In genomic region chr7:20786779-20787651, GRCh38 we compare ENCODE assay signal across 8 cellular contexts. TPM values are rescaled to one million over a fixed set of nuclear protein-coding genes. Genes with fewer than 3 reads are reported as not detected.
DNase-seq lines count a peak whose midpoint lies in the region; ATAC-seq and TF ChIP-seq lines count a peak whose summit lies in the region.

SP8 (minus strand) TSS chr7:20786886; CDS start chr7:20786798, 88 bp downstream.

- no TSS peak for BruUV-seq in HCT116 (replicated peaks; lab: Mats Ljungman, UMichigan)
- BruUV-seq in PC-3 (replicated peaks; lab: Mats Ljungman, UMichigan), result no TSS peak

- H3K27ac ChIP-seq in HCT116 (ENCODE audit: low read depth, low read length) (no peak within 1 kb of the TSS), PC-3 (ENCODE audit: low read length) (no peak within 1 kb of the TSS), colonic mucosa (no peak within 1 kb of the TSS), mucosa of rectum (ENCODE audit: low read depth in 2 of 2, low read length in 2 of 2) (no peak within 1 kb of the TSS)

- TF ChIP-seq RAD21 in HCT116 (IDR thresholded peaks at IDR 0.05; ENCODE audit: low read depth), result no peak

- peaks cover 2 to 12% of the 10 kb centered on the region in 2 experiments; a peak in 1 of 4 replicates for H3K4me1 ChIP-seq in HCT116 (ENCODE audit: control insufficient read depth in 1 of 2, insufficient read depth in 2 of 2, low read length in 2 of 2)
- H3K4me1 ChIP-seq in PC-3 (ENCODE audit: insufficient read depth, low read length), result no peaks in the 10 kb centered on the region
- peaks cover 16% of the 10 kb centered on the region for H3K4me1 ChIP-seq in colonic mucosa
- peaks cover 5 to 6% of the 10 kb centered on the region in 2 donors for H3K4me1 ChIP-seq in mucosa of rectum (ENCODE audit: control insufficient read depth in 2 of 2, insufficient read depth in 2 of 2, low read length in 2 of 2)

- peak; percentile 12 for TF ChIP-seq POLR2A in HCT116 (IDR thresholded peaks at IDR 0.05; ENCODE audit: borderline replicate concordance, extremely low read depth, insufficient read depth, insufficient read length)

- RAD21 ChIA-PET in HCT116 (lab: Charles Lee; ENCODE audit: low non-redundant PET in 1 of 2, low total read pairs in 2 of 2, uncharacterized antibody in 2 of 2, unreplicated experiment in 2 of 2), result no interaction called here

- H3K9me3 ChIP-seq in HCT116 (ENCODE audit: control insufficient read depth in 1 of 2, insufficient read depth in 1 of 2, low read depth in 1 of 2, low read length in 2 of 2) (no peaks in the 10 kb centered on the region), PC-3 (ENCODE audit: low read length) (no peaks in the 10 kb centered on the region), colonic mucosa (no peaks in the 10 kb centered on the region), mucosa of rectum (ENCODE audit: control insufficient read depth in 2 of 2, low read length in 2 of 2) (no peaks in the 10 kb centered on the region)

- H2AFZ ChIP-seq in HCT116 (ENCODE audit: low read depth, low read length, poor library complexity, severe bottlenecking) (peak within 1 kb of the TSS; percentile 84), PC-3 (ENCODE audit: low read length) (peak within 1 kb of the TSS; percentile 14; the same call in 1 of the 2 replicates)

- no peaks in the 10 kb centered on the region for H3K9me2 ChIP-seq in HCT116 (ENCODE audit: insufficient read depth)
- H3K9me2 ChIP-seq in PC-3 (replicated peaks; ENCODE audit: low read length), result no peaks in the 10 kb centered on the region

- peaks cover 53% of the 10 kb centered on the region for H3K27me3 ChIP-seq in BJ (ENCODE audit: control insufficient read depth, insufficient read depth, low read length)
- 0 out of 2 replicates have a peak, but pooled peaks cover 12% of the 10 kb centered on the region for H3K27me3 ChIP-seq in HCT116 (ENCODE audit: insufficient read depth, low read length)
- peaks cover 98% of the 10 kb centered on the region for H3K27me3 ChIP-seq in PC-3 (ENCODE audit: low read length)
- H3K27me3 ChIP-seq in colonic mucosa, result peaks cover 95% of the 10 kb centered on the region
- H3K27me3 ChIP-seq in mucosa of rectum (ENCODE audit: control insufficient read depth in 2 of 2, insufficient read depth in 2 of 2, low read length in 2 of 2), result peaks cover 66 to 84% of the 10 kb centered on the region in 2 donors

- DNase-seq in BJ (ENCODE audit: low read depth) (no peak), HCT116 (ENCODE audit: low read depth, low spot score) (no peak), PC-3 (no peak), colonic mucosa (peak; percentile 60), SIG-M5 (lab: John Stamatoyannopoulos, UW) (no peak), GM19238 (ENCODE audit: insufficient read length, low spot score) (no peak), omental fat pad (ENCODE audit: low spot score) (no peak)

- CTCF ChIA-PET in BJ (lab: Yijun Ruan, JAX), result no interaction called here
- CTCF ChIA-PET in HCT116 (lab: Charles Lee), result no interaction called here
- CTCF ChIA-PET in PC-3 (lab: Charles Lee), result no interaction called here

- H3K79me2 ChIP-seq in HCT116 (ENCODE audit: insufficient read depth, low read length) (no peaks in the 10 kb centered on the region), PC-3 (ENCODE audit: low read length) (no peaks in the 10 kb centered on the region)

- ATAC-seq in HCT116 (peak; percentile 85), PC-3 (no peak), omental fat pad (ENCODE audit: low FRiP score) (no peak)

- H3F3A ChIP-seq in PC-3 (ENCODE audit: low read length, unreplicated experiment), result no peaks in the 10 kb centered on the region

- H3K36me3 ChIP-seq in BJ (ENCODE audit: control insufficient read depth, insufficient read depth, low read length) (no peaks in the 10 kb centered on the region), HCT116 (ENCODE audit: control insufficient read depth in 1 of 2, insufficient read depth in 2 of 2, low read length in 2 of 2) (no peaks in the 10 kb centered on the region), PC-3 (ENCODE audit: low read depth, low read length) (no peaks in the 10 kb centered on the region), colonic mucosa (no peaks in the 10 kb centered on the region), mucosa of rectum (ENCODE audit: control insufficient read depth in 2 of 2, insufficient read depth in 2 of 2, low read length in 2 of 2) (no peaks in the 10 kb centered on the region)

- peak within 1 kb of the TSS; percentile 74 for H3K4me2 ChIP-seq in HCT116 (ENCODE audit: low read length)
- H3K4me2 ChIP-seq in PC-3 (ENCODE audit: low read length), result peak within 1 kb of the TSS; percentile 67

- TF ChIP-seq CTCF in BJ (IDR thresholded peaks at IDR 0.05; ENCODE audit: insufficient read depth, low read depth, low read length), result no peak
- no peak for TF ChIP-seq CTCF in HCT116 (IDR thresholded peaks at IDR 0.05 in 2 of 3, conservative IDR thresholded peaks at IDR 0.05 in 1 of 3; ENCODE audit: borderline replicate concordance in 1 of 3, insufficient read depth in 1 of 3, low read depth in 2 of 3, low read length in 2 of 3)
- TF ChIP-seq CTCF in PC-3 (conservative IDR thresholded peaks at IDR 0.05; ENCODE audit: low read depth, low read length), result no peak
- TF ChIP-seq CTCF in colonic mucosa (IDR thresholded peaks at IDR 0.05), result no peak
- no peak for TF ChIP-seq CTCF in omental fat pad (IDR thresholded peaks at IDR 0.05)

- peak within 1 kb of the TSS; percentile 10; the same call in 1 of the 2 replicates for H3K4me3 ChIP-seq in BJ (ENCODE audit: low read depth, low read length)
- peak within 1 kb of the TSS; percentile 45 to 58 for H3K4me3 ChIP-seq in HCT116 (replicated peaks in 1 of 2; ENCODE audit: low read depth in 1 of 2, low read length in 2 of 2)
- H3K4me3 ChIP-seq in PC-3 (ENCODE audit: low read length), result peak within 1 kb of the TSS; percentile 48
- H3K4me3 ChIP-seq in colonic mucosa, result peak within 1 kb of the TSS; percentile 22
- peak within 1 kb of the TSS; percentile 44 to 50 for H3K4me3 ChIP-seq in mucosa of rectum (ENCODE audit: low read length in 2 of 2)

- no peaks in the 10 kb centered on the region for H4K20me1 ChIP-seq in HCT116 (ENCODE audit: insufficient read depth)
- H4K20me1 ChIP-seq in PC-3 (ENCODE audit: low read length), result no peaks in the 10 kb centered on the region

- POLR2A ChIA-PET in BJ (lab: Charles Lee) (no interaction called here), HCT116 (lab: Charles Lee) (no interaction called here), PC-3 (lab: Charles Lee; ENCODE audit: unreplicated experiment) (no interaction called here)

- intact Hi-C loops in HCT116 (cut with micrococcal nuclease), result no loop called here
- intact Hi-C loops in PC-3 (cut with micrococcal nuclease), result no loop called here
- intact Hi-C loops in colonic mucosa (cut with DNase I), result no loop called here

- peak within 1 kb of the TSS; percentile 23; the same call in 1 of the 2 replicates for H3K9ac ChIP-seq in HCT116 (ENCODE audit: low read length)
- H3K9ac ChIP-seq in PC-3 (ENCODE audit: low read length), result no peak within 1 kb of the TSS
- no peak within 1 kb of the TSS for H3K9ac ChIP-seq in colonic mucosa (ENCODE audit: low read depth in 2 of 2, low read length in 2 of 2)
- H3K9ac ChIP-seq in mucosa of rectum (ENCODE audit: low read depth in 1 of 2, low read length in 2 of 2), result no peak within 1 kb of the TSS

TF ChIP-seq in HCT116, 20 proteins besides CTCF, POLR2A, EP300 and RAD21 (continues in another document):
- TF ChIP-seq ZFX (IDR thresholded peaks at IDR 0.05) (no peak), JUND (IDR thresholded peaks at IDR 0.05) (no peak), FOSL1 (IDR thresholded peaks at IDR 0.05; ENCODE audit: low read depth) (no peak), CEBPB (IDR thresholded peaks at IDR 0.05; ENCODE audit: low read depth) (no peak), EZH2phosphoT487 (IDR thresholded peaks at IDR 0.05; ENCODE audit: borderline replicate concordance) (no peak), TCF7L2 (IDR thresholded peaks at IDR 0.05; ENCODE audit: borderline replicate concordance, extremely low read depth, insufficient read depth, insufficient read length) (peak; percentile 96), POLR2AphosphoS5 (IDR thresholded peaks at IDR 0.05; ENCODE audit: low read depth, low read length) (no peak), SRF (IDR thresholded peaks at IDR 0.05; ENCODE audit: low read depth) (no peak), REST (IDR thresholded peaks at IDR 0.05; ENCODE audit: low read depth) (no peak), ZNF274 (IDR thresholded peaks at IDR 0.05; ENCODE audit: low read depth, low read length) (no peak), ATF3 (IDR thresholded peaks at IDR 0.05) (no peak), EGR1 (IDR thresholded peaks at IDR 0.05; ENCODE audit: low read depth) (peak; percentile 35; the same call in 1 of the 2 replicates)

RNA-seq across cellular contexts. Expression of gene SP8, which starts in this region (rescaled TPM):
- polyA plus RNA-seq in BJ (2011; rRNA removed), result not detected in 2 replicates
- not detected in 2 replicates for polyA minus RNA-seq in BJ (2011; rRNA and poly(A)+ RNA removed)
- 0.76 TPM for total RNA-seq in HCT116 (2021; ENCODE audit: unreplicated experiment)
- 0.08 and 0.14 TPM in 2 replicates for polyA plus RNA-seq in HCT116 (2012)
- not detected in 2 replicates for total RNA-seq in PC-3 (2014; rRNA removed)
- total RNA-seq in colonic mucosa, result under 1 TPM in 1 of 2 donors, not detected in 1; 0.15 TPM
- total RNA-seq in omental fat pad, result not detected

Comparison
In these comparisons a context has a peak if more than half of its experiments do, and no peak if none do; other contexts are left out.
1. Peak in ATAC-seq, H3K4me3 ChIP-seq, H3K9ac ChIP-seq and H3K4me2 ChIP-seq in HCT116; RNA of the gene not detected or under 1 TPM.
2. Peak in DNase-seq and H3K4me3 ChIP-seq in colonic mucosa; RNA of the gene not detected or under 1 TPM.